ENCODE assay signal across 18 cellular contexts in the genomic region with DNA sequence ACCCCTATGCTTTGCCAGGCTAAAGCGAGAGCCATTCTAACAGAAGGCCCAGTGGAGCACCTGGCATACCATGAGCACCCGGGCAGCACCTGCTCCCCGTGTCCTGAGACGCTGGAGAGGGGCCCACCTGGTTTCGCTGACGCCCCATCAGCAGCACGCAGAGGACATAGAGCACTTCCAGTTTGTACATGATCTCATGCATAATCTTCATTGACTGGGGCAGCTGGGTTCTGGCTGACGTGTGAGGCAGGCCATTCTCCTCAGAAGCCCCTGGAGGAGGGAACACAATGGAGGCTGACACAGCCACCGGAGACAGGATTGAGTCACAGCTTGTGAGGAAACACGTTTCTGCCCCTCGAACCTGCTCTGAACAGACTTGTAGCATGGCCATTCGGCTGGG.
DNase-seq lines count a peak whose midpoint lies in the region; ATAC-seq, FAIRE-seq and TF ChIP-seq lines count a peak whose summit lies in the region.
"Had no signal": no experiment of that assay in that cellular context is flagged by ENCODE, and none has a peak within 500 bp of the region (broad histone marks: within the 10 kb centered on the region; RNA-seq: fewer than 3 reads in every experiment).

No MANE protein-coding gene starts in this region.

- H3K4me3 ChIP-seq in heart right ventricle (no peak overlapping the region), endothelial cell of umbilical vein (replicated peaks in 1 of 3; ENCODE audit: insufficient read depth in 1 of 3, low read depth in 1 of 3, low read length in 3 of 3) (no peak overlapping the region)
- H3K4me3 ChIP-seq: coronary artery had no signal

- peaks cover 44% of the 10 kb centered on the region for H3K36me3 Mint-ChIP-seq in nephron (ENCODE audit: low read depth)
- peaks cover 27% of the 10 kb centered on the region for H3K36me3 Mint-ChIP-seq in type B pancreatic cell

- H3K79me2 ChIP-seq in endothelial cell of umbilical vein (ENCODE audit: control insufficient read depth, insufficient read depth, low read length) = no peaks in the 10 kb centered on the region

- CTCF ChIA-PET in endothelial cell of umbilical vein (lab: Charles Lee) = interaction anchor here (1.0 to 1.6 kb wide), 2 partner anchors 145 to 147 kb away, joined by 3 to 5 read pairs; no protein-coding TSS in a partner anchor

- H3K4me1 Mint-ChIP-seq in nephron = no peaks in the 10 kb centered on the region
- H3K4me1 Mint-ChIP-seq in type B pancreatic cell (ENCODE audit: unreplicated experiment) = no peaks in the 10 kb centered on the region

- BruUV-seq in endothelial cell of umbilical vein (replicated peaks; lab: Mats Ljungman, UMichigan) = no TSS peak

- no peak for TF ChIP-seq POLR2A in endothelial cell of umbilical vein (IDR thresholded peaks at IDR 0.05; ENCODE audit: low read depth, low read length)

- H3K4me2 ChIP-seq in endothelial cell of umbilical vein (ENCODE audit: insufficient read depth, low read length) = no peak overlapping the region
- H3K4me2 ChIP-seq: SK-N-SH had no signal

- no peaks in the 10 kb centered on the region for H3K9me1 ChIP-seq in endothelial cell of umbilical vein (replicated peaks; ENCODE audit: control insufficient read depth, extremely low read depth, insufficient read depth, low read length)

- peak overlapping the region in 2 of 3 experiments; percentile 15 to 17 for H3K27ac Mint-ChIP-seq in nephron
- H3K27ac Mint-ChIP-seq in type B pancreatic cell = no peak overlapping the region

- no peak overlapping the region for H2AFZ ChIP-seq in endothelial cell of umbilical vein (ENCODE audit: low read depth, low read length)

- no peak overlapping the region for H3K4me3 Mint-ChIP-seq in nephron
- no peak overlapping the region for H3K4me3 Mint-ChIP-seq in type B pancreatic cell
- H3K4me3 Mint-ChIP-seq: activated T-cell treated with anti-CD3 and anti-CD28 coated beads, Interleukin-2, amount 50 U/mL, for 4 hours; CD4-positive, CD25-positive, alpha-beta regulatory T cell had no signal

- intact Hi-C loops in heart right ventricle (cut with DNase I) = loop anchor here in 1 of 10 donors (10.0 kb wide), 1 partner anchor 64 kb away; no protein-coding TSS in a partner anchor
- intact Hi-C loops in left ventricle myocardium superior (cut with micrococcal nuclease) = no loop called here
- intact Hi-C loops in endothelial cell of umbilical vein (cut with micrococcal nuclease) = loop anchor here (1.0 to 5.0 kb wide), 3 partner anchors 71 to 186 kb away; a partner anchor contains a TSS

- dilution Hi-C loops in endothelial cell of umbilical vein (cut with MboI; ENCODE audit: extremely low pct_ligation_motif_present, low sequenced_read_pairs) = no loop called here

- H3K27me3 Mint-ChIP-seq in nephron (ENCODE audit: low read depth) (no peaks in the 10 kb centered on the region), type B pancreatic cell (no peaks in the 10 kb centered on the region)
- H3K27me3 Mint-ChIP-seq: CD4-positive, CD25-positive, alpha-beta regulatory T cell; progenitor cell of endocrine pancreas had no signal

- H3K36me3 ChIP-seq in heart right ventricle (peaks cover 0 to 100% (median 28%) of the 10 kb centered on the region in 9 donors), endothelial cell of umbilical vein (ENCODE audit: control insufficient read depth in 2 of 2, extremely low read depth in 1 of 2, insufficient read depth in 2 of 2, low read length in 2 of 2) (peaks cover under 1 to 32% of the 10 kb centered on the region in 2 experiments)

- WGBS in heart right ventricle, 2 donors = 70 to 74% methylated on average over 12 of the region's 12 CpGs

- H3K4me1 ChIP-seq in heart right ventricle (peaks cover 0 to 35% (median 9%) of the 10 kb centered on the region in 9 donors), endothelial cell of umbilical vein (ENCODE audit: control insufficient read depth, extremely low read depth, insufficient read depth, low read length) (peaks cover 17% of the 10 kb centered on the region)

- peak overlapping the region; percentile 29 for H3K9ac ChIP-seq in endothelial cell of umbilical vein (replicated peaks; ENCODE audit: extremely low read depth, insufficient read depth, low read length)
- H3K9ac ChIP-seq: SK-N-SH had no signal

- H3K9me3 Mint-ChIP-seq in nephron (no peaks in the 10 kb centered on the region), type B pancreatic cell (no peaks in the 10 kb centered on the region)
- H3K9me3 Mint-ChIP-seq: activated T-cell treated with anti-CD3 and anti-CD28 coated beads, Interleukin-2, amount 50 U/mL, for 4 hours; CD4-positive, CD25-positive, alpha-beta regulatory T cell had no signal

- H3K27ac ChIP-seq in heart right ventricle (peak overlapping the region; percentile 24 to 80 (median 53)), endothelial cell of umbilical vein (ENCODE audit: insufficient read depth, low read depth, low read length) (peak overlapping the region; percentile 81)

- H3K9me3 ChIP-seq in heart right ventricle = no peaks in the 10 kb centered on the region
- H3K9me3 ChIP-seq in endothelial cell of umbilical vein (replicated peaks; ENCODE audit: control insufficient read depth, insufficient read depth, low read length) = no peaks in the 10 kb centered on the region
- H3K9me3 ChIP-seq: SK-N-SH had no signal

- no peak for DNase-seq in heart right ventricle
- no peak for DNase-seq in left ventricle myocardium superior
- peak; percentile 77 for DNase-seq in endothelial cell of umbilical vein (ENCODE audit: low read depth, low spot score)
- DNase-seq in type B pancreatic cell (ENCODE audit: extremely low spot score, unreplicated experiment) = peak; percentile 62
- no peak for DNase-seq in GF-D8 (lab: John Stamatoyannopoulos, UW)
- no peak for DNase-seq in T-helper 1 cell
- no peak for DNase-seq in stimulated activated naive CD4-positive, alpha-beta T cell treated with Interleukin-2 at 50 U/mL for 16 hours (lab: John Stamatoyannopoulos, UW)
- DNase-seq: activated T-cell treated with anti-CD3 and anti-CD28 coated beads, Interleukin-2, amount 50 U/mL, for 4 hours; CD4-positive, CD25-positive, alpha-beta regulatory T cell; DMS53; erythroblast; left cardiac atrium; NCI-H2029; NCI-H510A; SK-N-SH had no signal

- H4K20me1 ChIP-seq in endothelial cell of umbilical vein (replicated peaks; ENCODE audit: control insufficient read depth, extremely low read depth, insufficient read depth, low read length) = no peaks in the 10 kb centered on the region

- ATAC-seq in heart right ventricle = peak in 7 of 8 donors; percentile 31 to 76 (median 63)
- ATAC-seq in left ventricle myocardium superior = no peak
- ATAC-seq: activated T-cell treated with anti-CD3 and anti-CD28 coated beads, Interleukin-2, amount 50 U/mL, for 4 hours had no signal

- POLR2A ChIA-PET in endothelial cell of umbilical vein (lab: Charles Lee) = interaction anchor here (0.5 to 0.7 kb wide), 3 partner anchors 9 to 264 kb away, joined by 3 to 9 read pairs (median 5); a partner anchor contains a TSS

- peak; percentile 82 for FAIRE-seq in endothelial cell of umbilical vein (lab: Jason Lieb, UNC)

- no peaks in the 10 kb centered on the region for H3K27me3 ChIP-seq in heart right ventricle
- no peaks in the 10 kb centered on the region for H3K27me3 ChIP-seq in endothelial cell of umbilical vein (ENCODE audit: control insufficient read depth in 2 of 2, insufficient read depth in 2 of 2, low read length in 2 of 2)

- TF ChIP-seq CTCF in heart right ventricle (IDR thresholded peaks at IDR 0.05) = no peak
- no peak for TF ChIP-seq CTCF in endothelial cell of umbilical vein (IDR thresholded peaks at IDR 0.05; ENCODE audit: extremely low read depth in 1 of 2, insufficient read depth in 1 of 2, low read depth in 1 of 2, low read length in 2 of 2)
- TF ChIP-seq CTCF in nephron (IDR thresholded peaks at IDR 0.05; ENCODE audit: unreplicated experiment in 3 of 3) = no peak
- TF ChIP-seq CTCF in type B pancreatic cell (conservative IDR thresholded peaks at IDR 0.05) = no peak

TF ChIP-seq in endothelial cell of umbilical vein, 7 proteins besides CTCF, POLR2A, EP300 and RAD21:
- TF ChIP-seq FOS (IDR thresholded peaks at IDR 0.05; ENCODE audit: borderline replicate concordance, insufficient read depth, low read length) = peak; percentile 36
- TF ChIP-seq POLR2AphosphoS5 (IDR thresholded peaks at IDR 0.05; ENCODE audit: insufficient read depth, low read depth, low read length) = peak; percentile 18
- TF ChIP-seq JUN (IDR thresholded peaks at IDR 0.05; ENCODE audit: borderline replicate concordance, insufficient read depth, insufficient read length, low read depth) = peak; percentile 50
- TF ChIP-seq GATA2 (IDR thresholded peaks at IDR 0.05; ENCODE audit: insufficient read depth, insufficient read length, low read depth, low read length) = no peak
- TF ChIP-seq, protein P1, sequence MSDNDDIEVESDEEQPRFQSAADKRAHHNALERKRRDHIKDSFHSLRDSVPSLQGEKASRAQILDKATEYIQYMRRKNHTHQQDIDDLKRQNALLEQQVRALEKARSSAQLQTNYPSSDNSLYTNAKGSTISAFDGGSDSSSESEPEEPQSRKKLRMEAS (IDR thresholded peaks at IDR 0.05; ENCODE audit: insufficient read depth, insufficient read length) = peak; percentile 55
- peak; percentile 80 for TF ChIP-seq MYC (IDR thresholded peaks at IDR 0.05; ENCODE audit: low read depth, low read length)
- TF ChIP-seq EZH2 (IDR thresholded peaks at IDR 0.05; ENCODE audit: borderline replicate concordance, low read depth, low read length, severe bottlenecking) = no peak

Comparison
In these comparisons a context has a peak if more than half of its experiments do, and no peak if none do; other contexts are left out.
1. DNase-seq: peak in endothelial cell of umbilical vein (single experiment) and type B pancreatic cell (single experiment); none in heart right ventricle (0 of 2), left ventricle myocardium superior (single experiment), GF-D8 (single experiment), T-helper 1 cell (0 of 5) and stimulated activated naive CD4-positive, alpha-beta T cell treated with Interleukin-2 at 50 U/mL for 16 hours (single experiment).